Comparison of ENCODE assay signal across 20 cellular contexts in genomic region chr14:95258754-95259593, GRCh38.
DNase-seq lines count a peak whose midpoint lies in the region; ATAC-seq, FAIRE-seq and TF ChIP-seq lines count a peak whose summit lies in the region.
"Had no signal": no experiment of that assay in that cellular context is flagged by ENCODE, and none has a peak within 500 bp of the region (broad histone marks: within the 10 kb centered on the region; RNA-seq: fewer than 3 reads in every experiment).

No MANE protein-coding gene starts in this region.

- TF ChIP-seq RAD21 in SK-N-SH (IDR thresholded peaks at IDR 0.05; ENCODE audit: low read length): no peak

- no peak for TF ChIP-seq EP300 in SK-N-SH (IDR thresholded peaks at IDR 0.05; ENCODE audit: borderline replicate concordance in 1 of 2, low read depth in 1 of 2, low read length in 1 of 2)

- CTCF ChIA-PET in SK-N-SH (lab: Yijun Ruan, JAX): interaction anchor here (0.7 kb wide), 1 partner anchor 8 kb away, joined by 3 read pairs; no protein-coding TSS in a partner anchor
- CTCF ChIA-PET in endothelial cell of umbilical vein (lab: Charles Lee): no interaction called here

- no peak for FAIRE-seq in endothelial cell of umbilical vein (lab: Jason Lieb, UNC)

- no peaks in the 10 kb centered on the region for H3K9me3 Mint-ChIP-seq in type B pancreatic cell
- no peaks in the 10 kb centered on the region for H3K9me3 Mint-ChIP-seq in activated T-cell treated with anti-CD3 and anti-CD28 coated beads, Interleukin-2, amount 50 U/mL, for 24 hours
- H3K9me3 Mint-ChIP-seq: activated CD4-positive, alpha-beta T cell treated with anti-CD3 and anti-CD28 coated beads, Interleukin-2, amount 10 ng/mL, durations not matched to agents 7 days and 5 days; activated naive CD4-positive, alpha-beta T cell treated with anti-CD3 and anti-CD28 coated beads, Interleukin-2, amount 50 U/mL, for 24 hours; brain; CD8-positive, alpha-beta T cell; neural progenitor cell; stimulated activated naive CD8-positive, alpha-beta T cell treated with anti-CD3 and anti-CD28 coated beads, Interleukin-15, amount 100 ng/mL, for 72 hours had no signal

- no peaks in the 10 kb centered on the region for H3K27me3 Mint-ChIP-seq in type B pancreatic cell
- H3K27me3 Mint-ChIP-seq in activated T-cell treated with anti-CD3 and anti-CD28 coated beads, Interleukin-2, amount 50 U/mL, for 24 hours: peaks cover 15% of the 10 kb centered on the region
- H3K27me3 Mint-ChIP-seq: activated CD4-positive, alpha-beta T cell treated with anti-CD3 and anti-CD28 coated beads, Interleukin-2, amount 10 ng/mL, durations not matched to agents 7 days and 5 days; activated naive CD4-positive, alpha-beta T cell treated with anti-CD3 and anti-CD28 coated beads, Interleukin-2, amount 50 U/mL, for 24 hours; stimulated activated naive CD8-positive, alpha-beta T cell treated with anti-CD3 and anti-CD28 coated beads, Interleukin-15, amount 100 ng/mL, for 72 hours had no signal

- 42 to 68% (median 51%) methylated on average over 10 to 12 of the region's 12 CpGs for WGBS in heart left ventricle, 4 donors
- WGBS in SK-N-SH (ENCODE audit: low lambda C conversion rate): 74% methylated on average over 12 of the region's 12 CpGs

- H3K4me2 ChIP-seq in SK-N-SH: no peak overlapping the region
- H3K4me2 ChIP-seq in endothelial cell of umbilical vein (ENCODE audit: insufficient read depth, low read length): no peak overlapping the region
- H3K4me2 ChIP-seq: neural progenitor cell had no signal

- no peak for TF ChIP-seq CTCF in heart left ventricle (IDR thresholded peaks at IDR 0.05)
- TF ChIP-seq CTCF in right atrium auricular region (IDR thresholded peaks at IDR 0.05): no peak
- no peak for TF ChIP-seq CTCF in SK-N-SH (IDR thresholded peaks at IDR 0.05)
- no peak for TF ChIP-seq CTCF in endothelial cell of umbilical vein (IDR thresholded peaks at IDR 0.05; ENCODE audit: extremely low read depth in 1 of 2, insufficient read depth in 1 of 2, low read depth in 1 of 2, low read length in 2 of 2)
- no peak for TF ChIP-seq CTCF in type B pancreatic cell (conservative IDR thresholded peaks at IDR 0.05)

- H3K9ac ChIP-seq in SK-N-SH (no peak overlapping the region), endothelial cell of umbilical vein (replicated peaks; ENCODE audit: extremely low read depth, insufficient read depth, low read length) (no peak overlapping the region)
- H3K9ac ChIP-seq: neural progenitor cell had no signal

- POLR2A ChIA-PET in SK-N-SH (lab: Yijun Ruan, JAX): no interaction called here
- POLR2A ChIA-PET in endothelial cell of umbilical vein (lab: Charles Lee): no interaction called here

- H3K4me1 ChIP-seq in heart left ventricle (peaks cover 6 to 61% (median 26%) of the 10 kb centered on the region in 12 donors), right atrium auricular region (peaks cover 0 to 39% of the 10 kb centered on the region in 2 donors), SK-N-SH (ENCODE audit: control insufficient read depth in 1 of 2, insufficient read depth in 2 of 2, low read depth in 1 of 2, low read length in 1 of 2) (peaks cover 6 to 15% of the 10 kb centered on the region in 2 experiments; a peak in 2 of 4 replicates), endothelial cell of umbilical vein (ENCODE audit: control insufficient read depth, extremely low read depth, insufficient read depth, low read length) (peaks cover 31% of the 10 kb centered on the region)

- H3K36me3 Mint-ChIP-seq in type B pancreatic cell: no peaks in the 10 kb centered on the region
- H3K36me3 Mint-ChIP-seq in activated T-cell treated with anti-CD3 and anti-CD28 coated beads, Interleukin-2, amount 50 U/mL, for 24 hours (ENCODE audit: low read depth): no peaks in the 10 kb centered on the region
- H3K36me3 Mint-ChIP-seq: activated naive CD4-positive, alpha-beta T cell treated with anti-CD3 and anti-CD28 coated beads, Interleukin-2, amount 50 U/mL, for 24 hours; brain; CD8-positive, alpha-beta T cell; neural progenitor cell had no signal

- H3K27ac Mint-ChIP-seq in type B pancreatic cell: no peak overlapping the region
- H3K27ac Mint-ChIP-seq in activated T-cell treated with anti-CD3 and anti-CD28 coated beads, Interleukin-2, amount 50 U/mL, for 24 hours: no peak overlapping the region
- H3K27ac Mint-ChIP-seq: activated CD4-positive, alpha-beta T cell treated with anti-CD3 and anti-CD28 coated beads, Interleukin-2, amount 10 ng/mL, durations not matched to agents 7 days and 5 days; activated naive CD4-positive, alpha-beta T cell treated with anti-CD3 and anti-CD28 coated beads, Interleukin-2, amount 50 U/mL, for 24 hours; brain; CD8-positive, alpha-beta T cell; HFFc6; neural progenitor cell; stimulated activated naive CD8-positive, alpha-beta T cell treated with anti-CD3 and anti-CD28 coated beads, Interleukin-15, amount 100 ng/mL, for 72 hours had no signal

- dilution Hi-C loops in endothelial cell of umbilical vein (cut with MboI; ENCODE audit: extremely low pct_ligation_motif_present, low sequenced_read_pairs): no loop called here

- H2AFZ ChIP-seq in SK-N-SH (ENCODE audit: low read depth): no peak overlapping the region
- no peak overlapping the region for H2AFZ ChIP-seq in endothelial cell of umbilical vein (ENCODE audit: low read depth, low read length)
- H2AFZ ChIP-seq: neural progenitor cell had no signal

- H4K20me1 ChIP-seq in SK-N-SH (ENCODE audit: insufficient read depth) (no peaks in the 10 kb centered on the region), endothelial cell of umbilical vein (replicated peaks; ENCODE audit: control insufficient read depth, extremely low read depth, insufficient read depth, low read length) (no peaks in the 10 kb centered on the region)

- no peaks in the 10 kb centered on the region for H3K27me3 ChIP-seq in heart left ventricle
- H3K27me3 ChIP-seq in right atrium auricular region: no peaks in the 10 kb centered on the region
- H3K27me3 ChIP-seq in SK-N-SH (ENCODE audit: insufficient read depth): no peaks in the 10 kb centered on the region
- no peaks in the 10 kb centered on the region for H3K27me3 ChIP-seq in endothelial cell of umbilical vein (ENCODE audit: control insufficient read depth in 2 of 2, insufficient read depth in 2 of 2, low read length in 2 of 2)
- H3K27me3 ChIP-seq: neural progenitor cell, vagina had no signal

- no peaks in the 10 kb centered on the region for H3K9me3 ChIP-seq in heart left ventricle
- H3K9me3 ChIP-seq in right atrium auricular region: no peaks in the 10 kb centered on the region
- H3K9me3 ChIP-seq in SK-N-SH: no peaks in the 10 kb centered on the region
- no peaks in the 10 kb centered on the region for H3K9me3 ChIP-seq in endothelial cell of umbilical vein (replicated peaks; ENCODE audit: control insufficient read depth, insufficient read depth, low read length)
- H3K9me3 ChIP-seq: vagina had no signal

- H3K9me1 ChIP-seq in endothelial cell of umbilical vein (replicated peaks; ENCODE audit: control insufficient read depth, extremely low read depth, insufficient read depth, low read length): no peaks in the 10 kb centered on the region

- H3F3A ChIP-seq in SK-N-SH (replicated peaks; ENCODE audit: insufficient read depth): no peaks in the 10 kb centered on the region

- H3K36me3 ChIP-seq in heart left ventricle (no peaks in the 10 kb centered on the region), right atrium auricular region (no peaks in the 10 kb centered on the region), SK-N-SH (replicated peaks in 1 of 2; ENCODE audit: control insufficient read depth in 1 of 2, insufficient read depth in 2 of 2, low read length in 1 of 2) (no peaks in the 10 kb centered on the region), endothelial cell of umbilical vein (ENCODE audit: control insufficient read depth in 2 of 2, extremely low read depth in 1 of 2, insufficient read depth in 2 of 2, low read length in 2 of 2) (no peaks in the 10 kb centered on the region)
- H3K36me3 ChIP-seq: neural progenitor cell, vagina had no signal

- H3K4me1 Mint-ChIP-seq in type B pancreatic cell (ENCODE audit: unreplicated experiment): peaks cover 18% of the 10 kb centered on the region
- peaks cover 10% of the 10 kb centered on the region for H3K4me1 Mint-ChIP-seq in activated T-cell treated with anti-CD3 and anti-CD28 coated beads, Interleukin-2, amount 50 U/mL, for 24 hours (ENCODE audit: low read depth)
- H3K4me1 Mint-ChIP-seq: activated CD4-positive, alpha-beta T cell treated with anti-CD3 and anti-CD28 coated beads, Interleukin-2, amount 10 ng/mL, durations not matched to agents 7 days and 5 days had no signal

- no peaks in the 10 kb centered on the region for H3K79me2 ChIP-seq in SK-N-SH (ENCODE audit: insufficient read depth)
- H3K79me2 ChIP-seq in endothelial cell of umbilical vein (ENCODE audit: control insufficient read depth, insufficient read depth, low read length): no peaks in the 10 kb centered on the region

- H3K4me3 ChIP-seq in heart left ventricle (no peak overlapping the region), right atrium auricular region (no peak overlapping the region), SK-N-SH (ENCODE audit: low read depth in 2 of 2, low read length in 1 of 2) (no peak overlapping the region), endothelial cell of umbilical vein (replicated peaks in 1 of 3; ENCODE audit: insufficient read depth in 1 of 3, low read depth in 1 of 3, low read length in 3 of 3) (no peak overlapping the region)
- H3K4me3 ChIP-seq: neural progenitor cell, vagina had no signal

- ATAC-seq in heart left ventricle (peak in 2 of 4 donors; percentile 5 to 50), HG03025 (IDR thresholded peaks at IDR 0.05; ENCODE audit: low FRiP score, unreplicated experiment) (no peak)
- ATAC-seq: CD8-positive, alpha-beta T cell; stimulated activated naive CD8-positive, alpha-beta T cell treated with anti-CD3 and anti-CD28 coated beads, Interleukin-15, amount 100 ng/mL, for 72 hours had no signal

- TF ChIP-seq POLR2A in heart left ventricle (IDR thresholded peaks at IDR 0.05) (no peak), endothelial cell of umbilical vein (IDR thresholded peaks at IDR 0.05; ENCODE audit: low read depth, low read length) (no peak)

- intact Hi-C loops in heart left ventricle (cut with DNase I) (loop anchor here in 1 of 10 donors (5.0 kb wide), 1 partner anchor 63 kb away; no protein-coding TSS in a partner anchor), endothelial cell of umbilical vein (cut with micrococcal nuclease) (no loop called here)

- no peak overlapping the region for H3K4me3 Mint-ChIP-seq in type B pancreatic cell
- H3K4me3 Mint-ChIP-seq in activated T-cell treated with anti-CD3 and anti-CD28 coated beads, Interleukin-2, amount 50 U/mL, for 24 hours: no peak overlapping the region
- H3K4me3 Mint-ChIP-seq: activated CD4-positive, alpha-beta T cell treated with anti-CD3 and anti-CD28 coated beads, Interleukin-2, amount 10 ng/mL, durations not matched to agents 7 days and 5 days; activated naive CD4-positive, alpha-beta T cell treated with anti-CD3 and anti-CD28 coated beads, Interleukin-2, amount 50 U/mL, for 24 hours; brain; CD8-positive, alpha-beta T cell; HFFc6; neural progenitor cell; stimulated activated naive CD8-positive, alpha-beta T cell treated with anti-CD3 and anti-CD28 coated beads, Interleukin-15, amount 100 ng/mL, for 72 hours had no signal

- peak in 2 of 5 donors; percentile 35 to 45 for DNase-seq in heart left ventricle
- DNase-seq in right atrium auricular region (ENCODE audit: low spot score): no peak
- DNase-seq in SK-N-SH: peak; percentile 54
- DNase-seq in endothelial cell of umbilical vein (ENCODE audit: low read depth, low spot score): peak; percentile 24
- peak; percentile 63 for DNase-seq in type B pancreatic cell (ENCODE audit: extremely low spot score, unreplicated experiment)
- DNase-seq in activated T-cell treated with anti-CD3 and anti-CD28 coated beads, Interleukin-2, amount 50 U/mL, for 24 hours: no peak
- no peak for DNase-seq in hepatic stellate cell (ENCODE audit: low spot score)
- DNase-seq: activated CD4-positive, alpha-beta T cell treated with anti-CD3 and anti-CD28 coated beads, Interleukin-2, amount 10 ng/mL, durations not matched to agents 7 days and 5 days; CD8-positive, alpha-beta T cell; HFFc6; kidney glomerular epithelial cell; midbrain; NCI-H446; retina had no signal

- H3K9me2 ChIP-seq in SK-N-SH: no peaks in the 10 kb centered on the region

- no TSS peak for BruUV-seq in endothelial cell of umbilical vein (replicated peaks; lab: Mats Ljungman, UMichigan)

- H3K27ac ChIP-seq in heart left ventricle (peak overlapping the region in 9 of 12 donors; percentile 2 to 62 (median 49)), right atrium auricular region (no peak overlapping the region), SK-N-SH (ENCODE audit: low read depth in 2 of 2, low read length in 1 of 2) (no peak overlapping the region), endothelial cell of umbilical vein (ENCODE audit: insufficient read depth, low read depth, low read length) (no peak overlapping the region)
- H3K27ac ChIP-seq: neural progenitor cell, vagina had no signal

Comparison
In these comparisons a context has a peak if more than half of its experiments do, and no peak if none do; other contexts are left out.
1. H3K27ac ChIP-seq: peak in heart left ventricle (9 of 12); none in right atrium auricular region (0 of 2), SK-N-SH (0 of 2) and endothelial cell of umbilical vein (single experiment).
2. DNase-seq: peak in SK-N-SH (single experiment), endothelial cell of umbilical vein (single experiment) and type B pancreatic cell (single experiment); none in right atrium auricular region (single experiment), activated T-cell treated with anti-CD3 and anti-CD28 coated beads, Interleukin-2, amount 50 U/mL, for 24 hours (single experiment) and hepatic stellate cell (single experiment).